20 cellular contexts compared by ENCODE assay signal in the genomic region with DNA sequence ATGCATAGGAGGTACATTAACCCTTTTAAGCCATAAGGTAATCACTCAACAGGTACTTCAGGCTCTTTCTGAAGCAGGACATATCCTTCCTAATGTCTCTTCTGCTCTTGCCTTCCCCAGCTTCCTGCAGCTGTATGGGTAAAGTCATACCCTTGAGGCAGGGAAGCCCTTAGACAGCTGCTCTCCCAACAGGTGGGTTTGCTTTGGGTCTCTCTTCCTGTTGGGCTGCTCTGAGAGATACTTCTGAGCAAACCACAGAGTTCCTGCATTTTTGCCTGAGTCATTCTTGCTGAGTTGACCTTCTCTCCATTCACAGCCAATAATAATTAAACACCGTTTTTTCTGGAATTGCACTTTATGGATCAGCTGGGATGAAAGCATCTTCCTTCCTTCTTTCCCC. TPM values are rescaled to one million over a fixed set of nuclear protein-coding genes. Genes with fewer than 3 reads are reported as not detected.
DNase-seq lines count a peak whose midpoint lies in the region; ATAC-seq and TF ChIP-seq lines count a peak whose summit lies in the region.
"Had no signal": no experiment of that assay in that cellular context is flagged by ENCODE, and none has a peak within 500 bp of the region (broad histone marks: within the 10 kb centered on the region; RNA-seq: fewer than 3 reads in every experiment).

No MANE protein-coding gene starts in this region.

- H3K4me3 Mint-ChIP-seq in central memory CD8-positive, alpha-beta T cell, result peak overlapping the region; percentile 84
- H3K4me3 Mint-ChIP-seq: naive B cell had no signal

- DNase-seq in NCI-H510A treated with DMSO at 0.1 percent for 48 hours (lab: John Stamatoyannopoulos, UW) (peak; percentile 35), NCI-H510A (lab: John Stamatoyannopoulos, UW) (no peak), DND-41 (peak; percentile 85), SHP77 (lab: John Stamatoyannopoulos, UW) (peak; percentile 51 to 54), HuH-7 (ENCODE audit: low spot score) (no peak), neuronal stem cell (ENCODE audit: low spot score) (no peak), amygdala (lab: John Stamatoyannopoulos, UW) (no peak)
- DNase-seq in central memory CD8-positive, alpha-beta T cell (ENCODE audit: low spot score in 2 of 2), result no peak
- DNase-seq: activated CD4-positive, alpha-beta T cell treated with anti-CD3 and anti-CD28 coated beads for 4 hours; activated gamma-delta T cell; brain microvascular endothelial cell; dermis blood vessel endothelial cell; naive B cell; NCI-H1105; NCI-H345; SIG-M5; upper lobe of right lung had no signal

- no peak overlapping the region for H3K14ac ChIP-seq in neuronal stem cell (ENCODE audit: low read length)

- H4K91ac ChIP-seq in neuronal stem cell (ENCODE audit: low read depth, low read length, poor library complexity), result no peak overlapping the region

- no peak overlapping the region for H2BK120ac ChIP-seq in neuronal stem cell (ENCODE audit: low read depth, low read length)

- H3K4me1 ChIP-seq in DND-41 (ENCODE audit: insufficient read depth, low read length) (peaks cover 50% of the 10 kb centered on the region), neuronal stem cell (ENCODE audit: control insufficient read depth in 2 of 2, insufficient read depth in 1 of 2, low read depth in 1 of 2, low read length in 2 of 2) (no peaks in the 10 kb centered on the region)
- H3K4me1 ChIP-seq: upper lobe of right lung had no signal

- H3K9me3 ChIP-seq in DND-41 (ENCODE audit: insufficient read depth, low read length, severe bottlenecking) (no peaks in the 10 kb centered on the region), neuronal stem cell (replicated peaks in 1 of 2; ENCODE audit: control insufficient read depth in 2 of 2, insufficient read depth in 1 of 2, low read depth in 1 of 2, low read length in 2 of 2) (no peaks in the 10 kb centered on the region)
- H3K9me3 ChIP-seq: BLaER1 treated with 17β-estradiol and CSF1 and Interleukin-3, amounts not matched to agents 10 nM and 100 nM; upper lobe of right lung had no signal

- ATAC-seq in DND-41 (ENCODE audit: insufficient read depth, low read depth), result peak; percentile 91
- ATAC-seq in central memory CD8-positive, alpha-beta T cell (replicated peaks; ENCODE audit: extremely low read depth, poor library complexity, severe bottlenecking), result no peak
- ATAC-seq: upper lobe of right lung had no signal

- H4K8ac ChIP-seq in neuronal stem cell (ENCODE audit: low read depth, low read length), result no peak overlapping the region

- no peaks in the 10 kb centered on the region for H3K27me3 Mint-ChIP-seq in central memory CD8-positive, alpha-beta T cell
- H3K27me3 Mint-ChIP-seq: naive B cell, progenitor cell of endocrine pancreas had no signal

- no peak overlapping the region for H2BK15ac ChIP-seq in neuronal stem cell (ENCODE audit: low read length)

- H3K36me3 Mint-ChIP-seq in central memory CD8-positive, alpha-beta T cell (ENCODE audit: insufficient read depth), result peaks cover 19% of the 10 kb centered on the region
- H3K36me3 Mint-ChIP-seq: naive B cell had no signal

- H3K27ac Mint-ChIP-seq in central memory CD8-positive, alpha-beta T cell (ENCODE audit: low read depth), result peak overlapping the region; percentile 94
- H3K27ac Mint-ChIP-seq: naive B cell, progenitor cell of endocrine pancreas had no signal

- no peaks in the 10 kb centered on the region for H3K9me3 Mint-ChIP-seq in central memory CD8-positive, alpha-beta T cell

- peak overlapping the region; percentile 89 for H3K27ac ChIP-seq in DND-41 (ENCODE audit: low read length)
- H3K27ac ChIP-seq in neuronal stem cell (replicated peaks; ENCODE audit: low read length), result no peak overlapping the region
- H3K27ac ChIP-seq: BLaER1 treated with 17β-estradiol and CSF1 and Interleukin-3, amounts not matched to agents 10 nM and 100 nM; brain microvascular endothelial cell; upper lobe of right lung had no signal

- H3K9ac ChIP-seq in DND-41 (ENCODE audit: low read depth, low read length) (peak overlapping the region; percentile 78), neuronal stem cell (ENCODE audit: low read depth, low read length, poor library complexity) (no peak overlapping the region)
- H3K9ac ChIP-seq: BLaER1 treated with 17β-estradiol and CSF1 and Interleukin-3, amounts not matched to agents 10 nM and 100 nM had no signal

- H3K27me3 ChIP-seq in DND-41 (ENCODE audit: insufficient read depth, low read length, poor library complexity), result no peaks in the 10 kb centered on the region
- no peaks in the 10 kb centered on the region for H3K27me3 ChIP-seq in neuronal stem cell (ENCODE audit: control insufficient read depth in 3 of 3, insufficient read depth in 3 of 3, low read depth in 1 of 3, low read length in 3 of 3)
- H3K27me3 ChIP-seq: BLaER1 treated with 17β-estradiol and CSF1 and Interleukin-3, amounts not matched to agents 10 nM and 100 nM; brain microvascular endothelial cell; upper lobe of right lung had no signal

- H2AFZ ChIP-seq in DND-41 (ENCODE audit: low read depth, low read length) (no peak overlapping the region), neuronal stem cell (ENCODE audit: low read length) (no peak overlapping the region)

- no peaks in the 10 kb centered on the region for H4K20me1 ChIP-seq in DND-41 (ENCODE audit: insufficient read depth, low read length)
- H4K20me1 ChIP-seq: BLaER1 treated with 17β-estradiol and CSF1 and Interleukin-3, amounts not matched to agents 10 nM and 100 nM had no signal

- no peak overlapping the region for H3K23ac ChIP-seq in neuronal stem cell (ENCODE audit: low read depth, low read length, poor library complexity)

- H3K4me3 ChIP-seq in DND-41 (ENCODE audit: low read depth in 1 of 2, low read length in 2 of 2), result peak overlapping the region in 1 of 2 experiments; percentile 16; a peak in 1 of 4 replicates
- H3K4me3 ChIP-seq in neuronal stem cell (ENCODE audit: low read length in 2 of 2), result no peak overlapping the region
- H3K4me3 ChIP-seq: BLaER1 treated with 17β-estradiol and CSF1 and Interleukin-3, amounts not matched to agents 10 nM and 100 nM; lung; upper lobe of right lung had no signal

- H3K79me1 ChIP-seq in neuronal stem cell (ENCODE audit: low read depth, low read length), result no peaks in the 10 kb centered on the region

- H3K4me1 Mint-ChIP-seq in central memory CD8-positive, alpha-beta T cell, result peaks cover 45% of the 10 kb centered on the region
- H3K4me1 Mint-ChIP-seq: naive B cell had no signal

- no peak overlapping the region for H2BK12ac ChIP-seq in neuronal stem cell (ENCODE audit: low read length)

- no peaks in the 10 kb centered on the region; the same call in 1 of the 2 replicates for H3K36me3 ChIP-seq in DND-41 (ENCODE audit: insufficient read depth, low read length)
- H3K36me3 ChIP-seq in neuronal stem cell (replicated peaks in 1 of 2; ENCODE audit: control insufficient read depth in 2 of 2, insufficient read depth in 2 of 2, low read length in 2 of 2), result no peaks in the 10 kb centered on the region
- H3K36me3 ChIP-seq: BLaER1 treated with 17β-estradiol and CSF1 and Interleukin-3, amounts not matched to agents 10 nM and 100 nM; brain microvascular endothelial cell; upper lobe of right lung had no signal

- H2BK5ac ChIP-seq in neuronal stem cell (ENCODE audit: low read length), result no peak overlapping the region

- TF ChIP-seq CTCF in DND-41 (IDR thresholded peaks at IDR 0.05; ENCODE audit: borderline replicate concordance, extremely low read depth, low read length, poor library complexity, severe bottlenecking), result no peak

- H2AK5ac ChIP-seq in neuronal stem cell (ENCODE audit: low read depth, low read length), result no peak overlapping the region

- H3K4me2 ChIP-seq in DND-41 (ENCODE audit: insufficient read depth, low read length) (peak overlapping the region; percentile 72), neuronal stem cell (ENCODE audit: insufficient read depth, low read length, poor library complexity, severe bottlenecking) (no peak overlapping the region)
- H3K4me2 ChIP-seq: BLaER1 treated with 17β-estradiol and CSF1 and Interleukin-3, amounts not matched to agents 10 nM and 100 nM had no signal

- no peak overlapping the region for H3K18ac ChIP-seq in neuronal stem cell (ENCODE audit: low read length)

- no peak overlapping the region for H3K4ac ChIP-seq in neuronal stem cell (ENCODE audit: low read length)

- no CpG with 5 or more reads among the region's 1 CpG for WGBS in neuronal stem cell (ENCODE audit: extremely low coverage in 2 of 2, insufficient read length in 2 of 2, insufficient replicate concordance in 1 of 2), 2 donors

- peaks cover 44% of the 10 kb centered on the region for H3K79me2 ChIP-seq in DND-41 (ENCODE audit: insufficient read depth, low read length)

RNA-seq across cellular contexts. Expression of a gene that starts 2.0 kb away (rescaled TPM):
- not detected for polyA plus RNA-seq in neuronal stem cell (2013, experiment 1 of 2)
- polyA plus RNA-seq in neuronal stem cell (2013, experiment 2 of 2), result not detected

Comparison
In these comparisons a context has a peak if more than half of its experiments do, and no peak if none do; other contexts are left out.
1. DNase-seq: peak in NCI-H510A treated with DMSO at 0.1 percent for 48 hours (single experiment), DND-41 (single experiment) and SHP77 (2 of 2); none in NCI-H510A (single experiment), central memory CD8-positive, alpha-beta T cell (0 of 2), HuH-7 (single experiment), neuronal stem cell (single experiment) and amygdala (0 of 56).